In the genomic region with DNA sequence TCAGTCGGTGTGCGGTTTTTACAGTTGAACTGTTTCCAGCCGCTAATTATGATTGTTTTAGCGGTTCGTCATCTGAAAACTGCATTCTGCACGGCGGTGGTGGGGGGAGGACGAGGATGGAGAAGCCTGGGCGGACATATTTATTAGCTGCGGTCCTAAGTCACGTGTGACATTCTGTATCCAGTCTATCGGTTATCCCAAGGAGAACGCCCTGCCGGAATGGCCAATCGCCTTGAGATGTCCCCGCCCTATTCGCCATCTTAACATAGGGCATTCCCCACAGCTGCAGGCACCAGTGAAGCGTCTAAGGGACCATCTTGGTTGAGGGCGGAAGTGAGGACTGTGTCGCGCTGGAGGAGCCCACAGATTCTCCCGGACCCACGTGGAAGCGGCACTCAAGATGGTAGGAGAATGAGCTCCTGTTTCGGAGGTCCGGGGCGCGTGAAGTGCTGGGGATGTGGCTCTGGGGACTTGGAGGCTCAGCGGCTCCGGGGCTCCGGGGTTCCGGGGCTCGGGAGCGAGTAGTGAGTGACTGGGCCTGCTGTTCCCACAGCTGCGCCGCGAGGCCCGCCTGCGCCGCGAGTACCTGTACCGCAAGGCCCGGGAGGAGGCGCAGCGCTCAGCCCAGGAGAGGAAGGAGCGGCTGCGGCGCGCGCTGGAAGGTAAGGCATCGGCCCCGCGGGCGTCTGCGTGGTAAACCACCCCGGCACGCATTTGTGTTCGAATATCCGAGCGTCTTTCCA, we compare ENCODE assay signal across 1 cellular context.
TF ChIP-seq lines count a peak whose summit lies in the region.

A gene with protein sequence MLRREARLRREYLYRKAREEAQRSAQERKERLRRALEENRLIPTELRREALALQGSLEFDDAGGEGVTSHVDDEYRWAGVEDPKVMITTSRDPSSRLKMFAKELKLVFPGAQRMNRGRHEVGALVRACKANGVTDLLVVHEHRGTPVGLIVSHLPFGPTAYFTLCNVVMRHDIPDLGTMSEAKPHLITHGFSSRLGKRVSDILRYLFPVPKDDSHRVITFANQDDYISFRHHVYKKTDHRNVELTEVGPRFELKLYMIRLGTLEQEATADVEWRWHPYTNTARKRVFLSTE (plus strand): TSS at position 365 of the 743 bp plus-strand sequence. CDS start 36 bp downstream, at position 401.

TF ChIP-seq in HepG2, 621 proteins besides CTCF, POLR2A, EP300 and RAD21 (continued from another document and continues in another):
- TF ChIP-seq ZNF18 (CRISPR knock-in tag; IDR thresholded peaks at IDR 0.05; ENCODE audit: insufficient replicate concordance) (peak; percentile 93), NFIB (CRISPR knock-in tag; IDR thresholded peaks at IDR 0.05; ENCODE audit: borderline replicate concordance) (no peak), FUBP1 (CRISPR knock-in tag; IDR thresholded peaks at IDR 0.05; ENCODE audit: borderline replicate concordance) (no peak), NBN (conservative IDR thresholded peaks at IDR 0.05) (no peak), ESRRA (CRISPR knock-in tag; IDR thresholded peaks at IDR 0.05; ENCODE audit: low read depth) (no peak), CEBPB (IDR thresholded peaks at IDR 0.05; ENCODE audit: borderline replicate concordance, low read depth, low read length) (no peak), TSC22D2 (CRISPR knock-in tag; IDR thresholded peaks at IDR 0.05; ENCODE audit: borderline replicate concordance) (no peak), ZNF367 (CRISPR knock-in tag; IDR thresholded peaks at IDR 0.05; ENCODE audit: borderline replicate concordance) (0 out of 2 replicates have a peak, but pooled peaks have one; percentile 35), KLF12 (CRISPR knock-in tag; IDR thresholded peaks at IDR 0.05; ENCODE audit: borderline replicate concordance) (no peak), MTF2 (CRISPR knock-in tag; IDR thresholded peaks at IDR 0.05; ENCODE audit: borderline replicate concordance) (0 out of 2 replicates have a peak, but pooled peaks have one; percentile 75), TAF1 (CRISPR knock-in tag; IDR thresholded peaks at IDR 0.05) (peak; percentile 62), ZNF569 (CRISPR knock-in tag; IDR thresholded peaks at IDR 0.05; ENCODE audit: borderline replicate concordance) (no peak; the same call in 1 of the 2 replicates), ZNF512B (CRISPR knock-in tag; IDR thresholded peaks at IDR 0.05; ENCODE audit: borderline replicate concordance) (no peak; the same call in 1 of the 2 replicates), MIER2 (CRISPR knock-in tag; IDR thresholded peaks at IDR 0.05) (0 out of 2 replicates have a peak, but pooled peaks have one; percentile 18), REPIN1 (CRISPR knock-in tag; IDR thresholded peaks at IDR 0.05; ENCODE audit: borderline replicate concordance, low read depth) (peak; percentile 72), PAF1 (CRISPR knock-in tag; IDR thresholded peaks at IDR 0.05) (no peak), NPAS2 (CRISPR knock-in tag; IDR thresholded peaks at IDR 0.05; ENCODE audit: borderline replicate concordance) (no peak), ZNF232 (CRISPR knock-in tag; IDR thresholded peaks at IDR 0.05; ENCODE audit: borderline replicate concordance) (no peak), KDM5B (CRISPR knock-in tag; IDR thresholded peaks at IDR 0.05; ENCODE audit: borderline replicate concordance) (peak; percentile 91), ZNF747 (CRISPR knock-in tag; IDR thresholded peaks at IDR 0.05; ENCODE audit: borderline replicate concordance) (no peak; the same call in 1 of the 2 replicates), ONECUT2 (CRISPR knock-in tag; IDR thresholded peaks at IDR 0.05) (no peak), GTF2F1 (IDR thresholded peaks at IDR 0.05; ENCODE audit: low read length) (no peak; the same call in 1 of the 2 replicates), ZNF260 (CRISPR knock-in tag; IDR thresholded peaks at IDR 0.05; ENCODE audit: borderline replicate concordance, low read depth) (no peak), SIX4 (CRISPR knock-in tag; IDR thresholded peaks at IDR 0.05) (no peak), ZFP1 (CRISPR knock-in tag; IDR thresholded peaks at IDR 0.05) (peak; percentile 23; the same call in 1 of the 2 replicates), PHF20 (CRISPR knock-in tag; IDR thresholded peaks at IDR 0.05) (peak; percentile 88), TOPORS (CRISPR knock-in tag; IDR thresholded peaks at IDR 0.05) (peak; percentile 78), SPEN (CRISPR knock-in tag; IDR thresholded peaks at IDR 0.05; ENCODE audit: low read depth) (peak; percentile 73), THRA (CRISPR knock-in tag; IDR thresholded peaks at IDR 0.05; ENCODE audit: borderline replicate concordance) (peak; percentile 49; the same call in 1 of the 2 replicates), GATAD2A (CRISPR knock-in tag; IDR thresholded peaks at IDR 0.05) (peak; percentile 82), MED13 (CRISPR knock-in tag; IDR thresholded peaks at IDR 0.05) (peak; percentile 70; the same call in 1 of the 2 replicates), ZNF614 (CRISPR knock-in tag; IDR thresholded peaks at IDR 0.05; ENCODE audit: borderline replicate concordance) (no peak), FOXC1 (CRISPR knock-in tag; IDR thresholded peaks at IDR 0.05; ENCODE audit: borderline replicate concordance) (no peak; the same call in 1 of the 2 replicates), LCORL (IDR thresholded peaks at IDR 0.05) (no peak), LCORL (CRISPR knock-in tag; IDR thresholded peaks at IDR 0.05) (peak; percentile 16; the same call in 1 of the 2 replicates), ZNF724P (CRISPR knock-in tag; IDR thresholded peaks at IDR 0.05; ENCODE audit: borderline replicate concordance) (peak; percentile 55; the same call in 1 of the 2 replicates), ZNF205 (CRISPR knock-in tag; IDR thresholded peaks at IDR 0.05) (peak; percentile 85), ZNF564 (CRISPR knock-in tag; IDR thresholded peaks at IDR 0.05) (peak; percentile 41; the same call in 1 of the 2 replicates), ZNF879 (CRISPR knock-in tag; IDR thresholded peaks at IDR 0.05) (no peak; the same call in 1 of the 2 replicates), ARID2 (CRISPR knock-in tag; IDR thresholded peaks at IDR 0.05; ENCODE audit: borderline replicate concordance) (no peak), MATR3 (CRISPR knock-in tag; IDR thresholded peaks at IDR 0.05) (no peak), ZNF619 (CRISPR knock-in tag; IDR thresholded peaks at IDR 0.05) (peak; percentile 31; the same call in 1 of the 2 replicates)
- TF ChIP-seq, protein P1, sequence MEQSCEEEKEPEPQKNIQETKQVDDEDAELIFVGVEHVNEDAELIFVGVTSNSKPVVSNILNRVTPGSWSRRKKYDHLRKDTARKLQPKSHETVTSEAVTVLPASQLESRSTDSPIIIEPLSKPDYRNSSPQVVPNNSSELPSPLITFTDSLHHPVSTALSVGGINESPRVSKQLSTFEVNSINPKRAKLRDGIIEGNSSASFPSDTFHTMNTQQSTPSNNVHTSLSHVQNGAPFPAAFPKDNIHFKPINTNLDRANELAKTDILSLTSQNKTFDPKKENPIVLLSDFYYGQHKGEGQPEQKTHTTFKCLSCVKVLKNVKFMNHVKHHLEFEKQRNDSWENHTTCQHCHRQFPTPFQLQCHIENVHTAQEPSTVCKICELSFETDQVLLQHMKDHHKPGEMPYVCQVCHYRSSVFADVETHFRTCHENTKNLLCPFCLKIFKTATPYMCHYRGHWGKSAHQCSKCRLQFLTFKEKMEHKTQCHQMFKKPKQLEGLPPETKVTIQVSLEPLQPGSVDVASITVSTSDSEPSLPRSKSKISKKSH (CRISPR knock-in tag; IDR thresholded peaks at IDR 0.05; ENCODE audit: borderline replicate concordance): peak; percentile 94
- TF ChIP-seq, protein P2, sequence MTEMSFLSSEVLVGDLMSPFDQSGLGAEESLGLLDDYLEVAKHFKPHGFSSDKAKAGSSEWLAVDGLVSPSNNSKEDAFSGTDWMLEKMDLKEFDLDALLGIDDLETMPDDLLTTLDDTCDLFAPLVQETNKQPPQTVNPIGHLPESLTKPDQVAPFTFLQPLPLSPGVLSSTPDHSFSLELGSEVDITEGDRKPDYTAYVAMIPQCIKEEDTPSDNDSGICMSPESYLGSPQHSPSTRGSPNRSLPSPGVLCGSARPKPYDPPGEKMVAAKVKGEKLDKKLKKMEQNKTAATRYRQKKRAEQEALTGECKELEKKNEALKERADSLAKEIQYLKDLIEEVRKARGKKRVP (CRISPR knock-in tag; IDR thresholded peaks at IDR 0.05): peak in 1 of 2 experiments; percentile 52; a peak in 1 of 4 replicates
- TF ChIP-seq, protein P3, sequence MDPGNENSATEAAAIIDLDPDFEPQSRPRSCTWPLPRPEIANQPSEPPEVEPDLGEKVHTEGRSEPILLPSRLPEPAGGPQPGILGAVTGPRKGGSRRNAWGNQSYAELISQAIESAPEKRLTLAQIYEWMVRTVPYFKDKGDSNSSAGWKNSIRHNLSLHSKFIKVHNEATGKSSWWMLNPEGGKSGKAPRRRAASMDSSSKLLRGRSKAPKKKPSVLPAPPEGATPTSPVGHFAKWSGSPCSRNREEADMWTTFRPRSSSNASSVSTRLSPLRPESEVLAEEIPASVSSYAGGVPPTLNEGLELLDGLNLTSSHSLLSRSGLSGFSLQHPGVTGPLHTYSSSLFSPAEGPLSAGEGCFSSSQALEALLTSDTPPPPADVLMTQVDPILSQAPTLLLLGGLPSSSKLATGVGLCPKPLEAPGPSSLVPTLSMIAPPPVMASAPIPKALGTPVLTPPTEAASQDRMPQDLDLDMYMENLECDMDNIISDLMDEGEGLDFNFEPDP (CRISPR knock-in tag; conservative IDR thresholded peaks at IDR 0.05): no peak
- TF ChIP-seq, protein P4, sequence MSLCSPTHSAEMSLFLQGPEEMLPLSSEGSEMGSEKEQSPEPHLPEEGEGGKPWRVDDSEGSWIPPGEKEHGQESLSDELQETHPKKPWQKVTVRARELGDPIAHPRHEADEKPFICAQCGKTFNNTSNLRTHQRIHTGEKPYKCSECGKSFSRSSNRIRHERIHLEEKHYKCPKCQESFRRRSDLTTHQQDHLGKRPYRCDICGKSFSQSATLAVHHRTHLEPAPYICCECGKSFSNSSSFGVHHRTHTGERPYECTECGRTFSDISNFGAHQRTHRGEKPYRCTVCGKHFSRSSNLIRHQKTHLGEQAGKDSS (CRISPR knock-in tag; IDR thresholded peaks at IDR 0.05; ENCODE audit: borderline replicate concordance, low read depth): peak; percentile 74; the same call in 1 of the 2 replicates
- TF ChIP-seq, protein P5, sequence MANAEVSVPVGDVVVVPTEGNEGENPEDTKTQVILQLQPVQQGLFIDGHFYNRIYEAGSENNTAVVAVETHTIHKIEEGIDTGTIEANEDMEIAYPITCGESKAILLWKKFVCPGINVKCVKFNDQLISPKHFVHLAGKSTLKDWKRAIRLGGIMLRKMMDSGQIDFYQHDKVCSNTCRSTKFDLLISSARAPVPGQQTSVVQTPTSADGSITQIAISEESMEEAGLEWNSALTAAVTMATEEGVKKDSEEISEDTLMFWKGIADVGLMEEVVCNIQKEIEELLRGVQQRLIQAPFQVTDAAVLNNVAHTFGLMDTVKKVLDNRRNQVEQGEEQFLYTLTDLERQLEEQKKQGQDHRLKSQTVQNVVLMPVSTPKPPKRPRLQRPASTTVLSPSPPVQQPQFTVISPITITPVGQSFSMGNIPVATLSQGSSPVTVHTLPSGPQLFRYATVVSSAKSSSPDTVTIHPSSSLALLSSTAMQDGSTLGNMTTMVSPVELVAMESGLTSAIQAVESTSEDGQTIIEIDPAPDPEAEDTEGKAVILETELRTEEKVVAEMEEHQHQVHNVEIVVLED (CRISPR knock-in tag; IDR thresholded peaks at IDR 0.05; ENCODE audit: borderline replicate concordance): peak; percentile 84
